Comparison of ENCODE assay signal across 9 cellular contexts in the genomic region with DNA sequence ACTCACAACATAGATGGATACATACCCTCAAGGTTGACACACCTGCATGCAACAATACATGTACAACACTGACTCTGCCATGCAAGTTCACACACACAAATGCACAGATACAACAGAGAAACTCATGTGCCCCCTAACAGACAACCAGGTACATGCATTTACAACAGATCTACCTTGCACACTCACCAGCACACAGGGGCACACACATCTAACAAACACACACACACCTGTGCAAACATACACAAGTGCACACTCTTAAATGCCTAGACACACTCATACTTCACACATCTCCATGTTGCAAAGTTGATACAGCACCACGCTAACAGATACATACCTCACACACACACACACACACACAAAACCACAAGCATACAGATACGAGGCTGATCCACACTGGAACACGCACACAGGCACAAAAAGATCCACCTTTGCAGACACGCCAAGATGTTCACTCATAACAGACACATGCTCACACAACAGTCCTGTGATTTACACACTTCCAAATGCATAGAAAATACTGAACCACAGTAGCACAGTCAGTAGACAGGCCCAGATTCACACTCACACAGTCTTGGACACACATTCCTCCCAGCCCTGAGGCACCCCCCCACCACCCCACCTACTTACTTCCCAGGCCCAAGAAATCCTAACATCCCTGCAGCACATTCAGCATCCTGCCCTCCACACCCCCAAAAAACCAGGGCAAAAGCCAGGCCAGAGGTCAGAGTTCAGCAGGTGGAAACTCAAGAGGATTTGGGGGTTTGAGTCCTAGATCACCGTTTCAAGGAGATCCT.
DNase-seq lines count a peak whose midpoint lies in the region; ATAC-seq and TF ChIP-seq lines count a peak whose summit lies in the region.
"Had no signal": no experiment of that assay in that cellular context is flagged by ENCODE, and none has a peak within 500 bp of the region (broad histone marks: within the 10 kb centered on the region; RNA-seq: fewer than 3 reads in every experiment).

No MANE protein-coding gene starts in this region.

- no peaks in the 10 kb centered on the region for H3K27me3 ChIP-seq in Loucy (ENCODE audit: insufficient read depth, low read length, poor library complexity, severe bottlenecking)
- no peaks in the 10 kb centered on the region for H3K27me3 ChIP-seq in parathyroid adenoma (ENCODE audit: control insufficient read depth, insufficient read depth, low read length)

- no peaks in the 10 kb centered on the region for H3K9me2 ChIP-seq in Loucy (replicated peaks; ENCODE audit: low read depth, low read length)

- no peak overlapping the region for H3K27ac Mint-ChIP-seq in central memory CD8-positive, alpha-beta T cell (ENCODE audit: low read depth)

- TF ChIP-seq CTCF in Loucy (conservative IDR thresholded peaks at IDR 0.05; ENCODE audit: low read length) (no peak), parathyroid adenoma (IDR thresholded peaks at IDR 0.05) (no peak)

- H3K36me3 Mint-ChIP-seq in central memory CD8-positive, alpha-beta T cell (ENCODE audit: insufficient read depth), result peaks cover 11% of the 10 kb centered on the region

- no peak overlapping the region for H3K27ac ChIP-seq in parathyroid adenoma

- H3F3A ChIP-seq in Loucy (ENCODE audit: low read depth), result no peaks in the 10 kb centered on the region

- H4K20me1 ChIP-seq in Loucy (ENCODE audit: insufficient read depth, low read length, poor library complexity, severe bottlenecking), result peaks cover 6% of the 10 kb centered on the region

- peaks cover 26% of the 10 kb centered on the region; the same call in 1 of the 2 replicates for H3K79me2 ChIP-seq in Loucy (ENCODE audit: insufficient read depth, low read length)
- H3K79me2 ChIP-seq in parathyroid adenoma, result no peaks in the 10 kb centered on the region

- H3K4me3 ChIP-seq in Loucy (ENCODE audit: low read length, poor library complexity, severe bottlenecking) (peak overlapping the region; percentile 75), parathyroid adenoma (ENCODE audit: low read depth, low read length) (no peak overlapping the region)

- H3K9me3 ChIP-seq in ES-I3 (ENCODE audit: control insufficient read depth, insufficient read depth, low read length), result no peaks in the 10 kb centered on the region
- H3K9me3 ChIP-seq in Loucy (ENCODE audit: insufficient read depth, low read depth, low read length), result no peaks in the 10 kb centered on the region
- no peaks in the 10 kb centered on the region for H3K9me3 ChIP-seq in parathyroid adenoma (ENCODE audit: control insufficient read depth, low read length)

- H2AFZ ChIP-seq in Loucy (ENCODE audit: low read length) (no peak overlapping the region), parathyroid adenoma (no peak overlapping the region)

- H3K4me1 ChIP-seq in ES-I3 (ENCODE audit: insufficient read depth, low read length) (no peaks in the 10 kb centered on the region), Loucy (ENCODE audit: insufficient read depth, low read length, poor library complexity, severe bottlenecking) (peaks cover 22% of the 10 kb centered on the region), parathyroid adenoma (peaks cover 2% of the 10 kb centered on the region)

- no peaks in the 10 kb centered on the region for H3K36me3 ChIP-seq in ES-I3 (ENCODE audit: insufficient read depth, low read length)
- peaks cover 5% of the 10 kb centered on the region; the same call in 1 of the 2 replicates for H3K36me3 ChIP-seq in Loucy (ENCODE audit: insufficient read depth, low read length)
- H3K36me3 ChIP-seq in parathyroid adenoma (ENCODE audit: control insufficient read depth, insufficient read depth, low read length), result no peaks in the 10 kb centered on the region

- H3K9ac ChIP-seq in ES-I3 (ENCODE audit: low read depth, low read length) (peak overlapping the region; percentile 91; the same call in 1 of the 2 replicates), Loucy (ENCODE audit: low read depth, low read length, poor library complexity, severe bottlenecking) (peak overlapping the region; percentile 76), parathyroid adenoma (no peak overlapping the region)

- no peaks in the 10 kb centered on the region for H3K9me3 Mint-ChIP-seq in central memory CD8-positive, alpha-beta T cell

- H3K4me1 Mint-ChIP-seq in central memory CD8-positive, alpha-beta T cell, result peaks cover 38% of the 10 kb centered on the region

- H3K4me3 Mint-ChIP-seq in central memory CD8-positive, alpha-beta T cell, result peak overlapping the region; percentile 72

- H3K4me2 ChIP-seq in Loucy (ENCODE audit: low read depth, low read length, poor library complexity, severe bottlenecking) (peak overlapping the region; percentile 86), parathyroid adenoma (ENCODE audit: low read length) (peak overlapping the region; percentile 93)

- H3K27me3 Mint-ChIP-seq in central memory CD8-positive, alpha-beta T cell, result no peaks in the 10 kb centered on the region

- DNase-seq in central memory CD8-positive, alpha-beta T cell (ENCODE audit: low spot score in 2 of 2), result no peak
- DNase-seq in COLO668 (lab: John Stamatoyannopoulos, UW; ENCODE audit: unreplicated experiment) (no peak), NCI-H2171 (lab: John Stamatoyannopoulos, UW) (no peak)
- DNase-seq: NCI-H1436, RPMI8226 had no signal

- no peak for ATAC-seq in central memory CD8-positive, alpha-beta T cell (replicated peaks; ENCODE audit: extremely low read depth, poor library complexity, severe bottlenecking)
- no peak for ATAC-seq in HG03135 (IDR thresholded peaks at IDR 0.05; ENCODE audit: unreplicated experiment)
